In the genomic region with DNA sequence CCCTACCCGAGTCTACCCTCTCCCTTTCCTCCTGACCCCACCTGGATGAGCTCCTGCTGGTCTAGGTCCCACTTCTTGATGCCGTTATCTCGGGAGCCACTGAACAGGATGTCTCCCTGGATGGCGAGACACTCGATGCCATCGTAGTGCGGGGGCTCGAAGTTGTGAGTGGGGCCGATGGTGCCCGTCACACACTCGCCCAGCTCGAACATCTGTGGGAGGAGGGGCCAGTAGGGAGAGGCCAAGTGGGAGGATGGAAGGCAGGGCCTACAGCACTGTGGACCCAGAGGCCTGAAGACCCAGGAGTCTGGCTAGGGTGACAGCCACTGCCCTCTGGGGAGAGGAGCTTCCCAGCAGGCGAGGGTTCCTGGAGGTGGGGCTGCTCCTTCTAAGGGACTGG, we compare ENCODE assay signal across 29 cellular contexts.
"Had no signal": no experiment of that assay in that cellular context is flagged by ENCODE, and none has a peak within 500 bp of the region (broad histone marks: within the 10 kb centered on the region; RNA-seq: fewer than 3 reads in every experiment).

No MANE protein-coding gene starts in this region.

- H3K4me3 ChIP-seq: gastrocnemius medialis, lung, neural progenitor cell, ovary, psoas muscle, sigmoid colon, testis, tibial artery had no signal

- H3K4me2 ChIP-seq: neural progenitor cell had no signal

- H3K9me3 ChIP-seq: gastrocnemius medialis, ovary, psoas muscle, sigmoid colon, testis, tibial artery had no signal

- H3K9me3 Mint-ChIP-seq: mesothelial cell of epicardium; stimulated activated effector memory CD8-positive, alpha-beta T cell treated with anti-CD3 and anti-CD28 coated beads, Interleukin-12 subunit alpha, Interleukin-12 subunit beta, amount 100 ng/mL, for 72 hours; type B pancreatic cell had no signal

- ATAC-seq: esophagus mucosa; gastrocnemius medialis; left ventricle myocardium superior; naive thymus-derived CD4-positive, alpha-beta T cell; psoas muscle; right cardiac atrium; stimulated activated effector memory CD8-positive, alpha-beta T cell treated with anti-CD3 and anti-CD28 coated beads, Interleukin-12 subunit alpha, Interleukin-12 subunit beta, amount 100 ng/mL, for 72 hours; stimulated activated naive CD8-positive, alpha-beta T cell treated with anti-CD3 and anti-CD28 coated beads, Interleukin-15, Interleukin-2, amounts not matched to agents 100 U/mL and 50 U/mL, for 24 hours had no signal

- H2AFZ ChIP-seq: neural progenitor cell had no signal

- H3K27me3 Mint-ChIP-seq: naive thymus-derived CD4-positive, alpha-beta T cell; type B pancreatic cell had no signal

- H3K27ac Mint-ChIP-seq: endodermal cell, mesothelial cell of epicardium, nephron, neural progenitor cell, type B pancreatic cell had no signal

- H3K4me3 Mint-ChIP-seq: endodermal cell; mesothelial cell of epicardium; naive thymus-derived CD4-positive, alpha-beta T cell; nephron; neural progenitor cell; stimulated activated effector memory CD8-positive, alpha-beta T cell treated with anti-CD3 and anti-CD28 coated beads, Interleukin-12 subunit alpha, Interleukin-12 subunit beta, amount 100 ng/mL, for 72 hours; type B pancreatic cell had no signal

- H3K27ac ChIP-seq: epithelial cell of prostate, gastrocnemius medialis, neural progenitor cell, ovary, psoas muscle, sigmoid colon, testis, tibial artery had no signal

- H3K4me1 ChIP-seq: neural progenitor cell, psoas muscle, sigmoid colon had no signal

- H3K9ac ChIP-seq: neural progenitor cell had no signal

- H3K27me3 ChIP-seq: gastrocnemius medialis, neural progenitor cell, ovary, sigmoid colon, testis, tibial artery had no signal

- H3K36me3 ChIP-seq: gastrocnemius medialis, neural progenitor cell, ovary, sigmoid colon had no signal

- FAIRE-seq: colon had no signal

- H3K4me1 Mint-ChIP-seq: endodermal cell had no signal

- DNase-seq: effector CD8-positive, alpha-beta T cell; endodermal cell; foreskin fibroblast; gastrocnemius medialis; head of caudate nucleus; kidney glomerular epithelial cell; left ventricle myocardium superior; mesenchymal stem cell; naive thymus-derived CD4-positive, alpha-beta T cell; nucleus accumbens; ovary; psoas muscle; right cardiac atrium; sigmoid colon; stimulated activated CD4-positive, alpha-beta T cell treated with anti-CD3 and anti-CD28 coated beads, Interleukin-2, amount 100 ng/mL, for 24 hours; stimulated activated CD4-positive, alpha-beta T cell treated with anti-CD3 and anti-CD28 coated beads, Interleukin-4, amount 100 ng/mL, for 24 hours; stimulated activated naive CD8-positive, alpha-beta T cell treated with anti-CD3 and anti-CD28 coated beads, Interleukin-15, Interleukin-2, amounts not matched to agents 100 U/mL and 50 U/mL, for 24 hours; substantia nigra; testis; tibial artery had no signal
